1 cellular context compared by ENCODE assay signal in genomic region chr12:96516472-96517417, GRCh38.
TF ChIP-seq lines count a peak whose summit lies in the region.

No MANE protein-coding gene starts in this region.

TF ChIP-seq in GM12878, 131 proteins besides CTCF, POLR2A, EP300 and RAD21 (continued from another document and continues in another):
- TF ChIP-seq REST (IDR thresholded peaks at IDR 0.05; ENCODE audit: low read depth, low read length), result no peak
- TF ChIP-seq RELA (IDR thresholded peaks at IDR 0.05; ENCODE audit: borderline replicate concordance, partially characterized antibody), result no peak
- TF ChIP-seq ATF7 (IDR thresholded peaks at IDR 0.05; ENCODE audit: low read depth), result peak; percentile 51
- TF ChIP-seq JUND (IDR thresholded peaks at IDR 0.05; ENCODE audit: low read depth, low read length), result no peak
- TF ChIP-seq HDGF (IDR thresholded peaks at IDR 0.05), result no peak
- TF ChIP-seq ZBED1 (IDR thresholded peaks at IDR 0.05; ENCODE audit: borderline replicate concordance), result no peak
- TF ChIP-seq TAF1 (IDR thresholded peaks at IDR 0.05; ENCODE audit: borderline replicate concordance, low read depth, low read length), result no peak
- no peak for TF ChIP-seq CBFB (IDR thresholded peaks at IDR 0.05; ENCODE audit: low read depth)
- no peak for TF ChIP-seq ZBTB4 (CRISPR knock-in tag; IDR thresholded peaks at IDR 0.05)
- no peak for TF ChIP-seq PBX3 (IDR thresholded peaks at IDR 0.05; ENCODE audit: insufficient replicate concordance, low read depth, low read length)
- TF ChIP-seq CUX1 (IDR thresholded peaks at IDR 0.05; ENCODE audit: insufficient replicate concordance, low read depth, low read length), result no peak
- no peak for TF ChIP-seq ASH2L (IDR thresholded peaks at IDR 0.05; ENCODE audit: borderline replicate concordance, low read depth)
- TF ChIP-seq SREBF1 (IDR thresholded peaks at IDR 0.05; ENCODE audit: low read length), result no peak
- TF ChIP-seq BCLAF1 (IDR thresholded peaks at IDR 0.05), result no peak
- no peak for TF ChIP-seq ZNF274 (IDR thresholded peaks at IDR 0.05; ENCODE audit: insufficient read depth, insufficient read length)
- no peak for TF ChIP-seq ATF3 (IDR thresholded peaks at IDR 0.05; ENCODE audit: borderline replicate concordance, extremely low read depth, low read depth, low read length)
- no peak for TF ChIP-seq BRCA1 (IDR thresholded peaks at IDR 0.05; ENCODE audit: low read depth, low read length)
- TF ChIP-seq ZBTB11 (CRISPR knock-in tag; IDR thresholded peaks at IDR 0.05), result no peak
- no peak for TF ChIP-seq CHD2 (IDR thresholded peaks at IDR 0.05; ENCODE audit: borderline replicate concordance, low read depth, low read length)
- TF ChIP-seq ZNF24 (IDR thresholded peaks at IDR 0.05), result peak; percentile 77; the same call in 1 of the 2 replicates
- no peak for TF ChIP-seq TCF3 (IDR thresholded peaks at IDR 0.05; ENCODE audit: borderline replicate concordance, insufficient read depth, low read depth, low read length)
- TF ChIP-seq EED (IDR thresholded peaks at IDR 0.05; ENCODE audit: low read depth), result no peak
- TF ChIP-seq PKNOX1 (IDR thresholded peaks at IDR 0.05), result no peak
- TF ChIP-seq HSF1 (IDR thresholded peaks at IDR 0.05; ENCODE audit: low read depth, low read length), result no peak
- no peak for TF ChIP-seq MAX (IDR thresholded peaks at IDR 0.05; ENCODE audit: low read depth, low read length)
- no peak for TF ChIP-seq IKZF2 (IDR thresholded peaks at IDR 0.05)
- no peak for TF ChIP-seq ZNF207 (IDR thresholded peaks at IDR 0.05; ENCODE audit: borderline replicate concordance)
- no peak for TF ChIP-seq MTA3 (IDR thresholded peaks at IDR 0.05; ENCODE audit: borderline replicate concordance, low read length)
- TF ChIP-seq EZH2 (IDR thresholded peaks at IDR 0.05; ENCODE audit: borderline replicate concordance, control insufficient read depth, low read depth, low read length), result no peak
